ENCODE assay signal across 10 cellular contexts in genomic region chr14:68231832-68232642, GRCh38.
A peak's percentile ranks its signal among the peaks of the same experiment; 100 is the strongest.
DNase-seq lines count a peak whose midpoint lies in the region; ATAC-seq, FAIRE-seq and TF ChIP-seq lines count a peak whose summit lies in the region.
"Had no signal": no experiment of that assay in that cellular context is flagged by ENCODE, and none has a peak within 500 bp of the region (broad histone marks: within the 10 kb centered on the region; RNA-seq: fewer than 3 reads in every experiment).

No MANE protein-coding gene starts in this region.

- FAIRE-seq in islet of Langerhans (lab: Jason Lieb, UNC): peak; percentile 41

- ATAC-seq in body of pancreas: no peak
- ATAC-seq in GM21723 (IDR thresholded peaks at IDR 0.05; ENCODE audit: unreplicated experiment): no peak
- no peak for ATAC-seq in activated naive CD8-positive, alpha-beta T cell treated with anti-CD3 and anti-CD28 coated beads, Interleukin-2, amount 50 U/mL, for 24 hours
- ATAC-seq: natural killer cell had no signal

- no peak overlapping the region for H3K9ac ChIP-seq in subcutaneous abdominal adipose tissue (ENCODE audit: low read length in 5 of 5)

- peak; percentile 28; the same call in 1 of the 2 replicates for TF ChIP-seq CTCF in HFFc6 (IDR thresholded peaks at IDR 0.05)
- TF ChIP-seq CTCF in body of pancreas (IDR thresholded peaks at IDR 0.05): no peak

- H3K36me3 ChIP-seq in body of pancreas (replicated peaks in 1 of 2; ENCODE audit: insufficient read depth in 1 of 2, low read depth in 2 of 2): no peaks in the 10 kb centered on the region
- H3K36me3 ChIP-seq in subcutaneous abdominal adipose tissue (ENCODE audit: control insufficient read depth in 5 of 5, insufficient read depth in 5 of 5, low read length in 5 of 5): no peaks in the 10 kb centered on the region

- H3K4me3 Mint-ChIP-seq in HFFc6: no peak overlapping the region
- H3K4me3 Mint-ChIP-seq in activated naive CD8-positive, alpha-beta T cell treated with anti-CD3 and anti-CD28 coated beads, Interleukin-2, amount 50 U/mL, for 24 hours: no peak overlapping the region
- H3K4me3 Mint-ChIP-seq: natural killer cell had no signal

- no peaks in the 10 kb centered on the region for H3K9me3 Mint-ChIP-seq in HFFc6
- H3K9me3 Mint-ChIP-seq in activated naive CD8-positive, alpha-beta T cell treated with anti-CD3 and anti-CD28 coated beads, Interleukin-2, amount 50 U/mL, for 24 hours: no peaks in the 10 kb centered on the region
- H3K9me3 Mint-ChIP-seq: activated T-helper 2 cell treated with anti-CD3 and anti-CD28 coated beads, Interferon-gamma antibody, Interleukin-2, Interleukin-4, amounts not matched to agents 10 μg/mL and 5 μg/mL and 100 μg/mL, durations not matched to agents 14 hours and 24 hours and 36 hours; natural killer cell had no signal

- H3K4me1 ChIP-seq in body of pancreas (peaks cover 59% of the 10 kb centered on the region), subcutaneous abdominal adipose tissue (ENCODE audit: control insufficient read depth in 5 of 5, insufficient read depth in 5 of 5, low read length in 5 of 5) (peaks cover 2 to 14% (median 12%) of the 10 kb centered on the region in 5 donors)

- H3K9me3 ChIP-seq in body of pancreas: no peaks in the 10 kb centered on the region
- no peaks in the 10 kb centered on the region for H3K9me3 ChIP-seq in subcutaneous abdominal adipose tissue (ENCODE audit: control insufficient read depth in 5 of 5, low read length in 5 of 5)

- no peaks in the 10 kb centered on the region; the same call in 1 of the 2 replicates for H3K27me3 Mint-ChIP-seq in HFFc6 (ENCODE audit: insufficient read depth)
- H3K27me3 Mint-ChIP-seq in activated naive CD8-positive, alpha-beta T cell treated with anti-CD3 and anti-CD28 coated beads, Interleukin-2, amount 50 U/mL, for 24 hours: no peaks in the 10 kb centered on the region

- intact Hi-C loops in body of pancreas (cut with DNase I): no loop called here

- H3K4me3 ChIP-seq in body of pancreas (no peak overlapping the region), subcutaneous abdominal adipose tissue (ENCODE audit: low read depth in 1 of 5, low read length in 5 of 5) (no peak overlapping the region)

- peaks cover 18% of the 10 kb centered on the region for H3K4me1 Mint-ChIP-seq in HFFc6 (ENCODE audit: low read depth)
- H3K4me1 Mint-ChIP-seq in activated naive CD8-positive, alpha-beta T cell treated with anti-CD3 and anti-CD28 coated beads, Interleukin-2, amount 50 U/mL, for 24 hours: no peaks in the 10 kb centered on the region
- H3K4me1 Mint-ChIP-seq: natural killer cell had no signal

- no peak overlapping the region for H3K27ac Mint-ChIP-seq in HFFc6
- no peak overlapping the region for H3K27ac Mint-ChIP-seq in activated naive CD8-positive, alpha-beta T cell treated with anti-CD3 and anti-CD28 coated beads, Interleukin-2, amount 50 U/mL, for 24 hours
- H3K27ac Mint-ChIP-seq: activated T-helper 2 cell treated with anti-CD3 and anti-CD28 coated beads, Interferon-gamma antibody, Interleukin-2, Interleukin-4, amounts not matched to agents 10 μg/mL and 5 μg/mL and 100 μg/mL, durations not matched to agents 14 hours and 24 hours and 36 hours; natural killer cell had no signal

- DNase-seq in HFFc6 (peak; percentile 29), body of pancreas (no peak), NCI-H1105 (lab: John Stamatoyannopoulos, UW) (no peak)
- DNase-seq in activated CD8-positive, alpha-beta memory T cell treated with anti-CD3 and anti-CD28 coated beads, Interleukin-2, amount 50 U/mL, for 4 hours: no peak
- DNase-seq in activated naive CD8-positive, alpha-beta T cell treated with anti-CD3 and anti-CD28 coated beads, Interleukin-2, amount 50 U/mL, for 24 hours: no peak
- DNase-seq: natural killer cell had no signal

- H3K27me3 ChIP-seq in body of pancreas (no peaks in the 10 kb centered on the region), subcutaneous abdominal adipose tissue (ENCODE audit: control insufficient read depth in 5 of 5, insufficient read depth in 4 of 5, low read length in 5 of 5) (no peaks in the 10 kb centered on the region)

- 12 to 34% methylated on average over 2 of the region's 2 CpGs for WGBS in body of pancreas, 2 donors

- TF ChIP-seq POLR2A in body of pancreas (IDR thresholded peaks at IDR 0.05): peak in 1 of 3 donors; percentile 13

- H3K27ac ChIP-seq in body of pancreas: peak overlapping the region; percentile 79 to 92 (median 88)
- H3K27ac ChIP-seq in subcutaneous abdominal adipose tissue (ENCODE audit: low read depth, low read length): peak overlapping the region; percentile 79

- peaks cover 3% of the 10 kb centered on the region; the same call in 1 of the 2 replicates for H3K36me3 Mint-ChIP-seq in HFFc6 (ENCODE audit: low read depth)
- peaks cover 3% of the 10 kb centered on the region for H3K36me3 Mint-ChIP-seq in activated naive CD8-positive, alpha-beta T cell treated with anti-CD3 and anti-CD28 coated beads, Interleukin-2, amount 50 U/mL, for 24 hours (ENCODE audit: low read depth)
- H3K36me3 Mint-ChIP-seq: natural killer cell had no signal
